12 cellular contexts compared by ENCODE assay signal in the genomic region with DNA sequence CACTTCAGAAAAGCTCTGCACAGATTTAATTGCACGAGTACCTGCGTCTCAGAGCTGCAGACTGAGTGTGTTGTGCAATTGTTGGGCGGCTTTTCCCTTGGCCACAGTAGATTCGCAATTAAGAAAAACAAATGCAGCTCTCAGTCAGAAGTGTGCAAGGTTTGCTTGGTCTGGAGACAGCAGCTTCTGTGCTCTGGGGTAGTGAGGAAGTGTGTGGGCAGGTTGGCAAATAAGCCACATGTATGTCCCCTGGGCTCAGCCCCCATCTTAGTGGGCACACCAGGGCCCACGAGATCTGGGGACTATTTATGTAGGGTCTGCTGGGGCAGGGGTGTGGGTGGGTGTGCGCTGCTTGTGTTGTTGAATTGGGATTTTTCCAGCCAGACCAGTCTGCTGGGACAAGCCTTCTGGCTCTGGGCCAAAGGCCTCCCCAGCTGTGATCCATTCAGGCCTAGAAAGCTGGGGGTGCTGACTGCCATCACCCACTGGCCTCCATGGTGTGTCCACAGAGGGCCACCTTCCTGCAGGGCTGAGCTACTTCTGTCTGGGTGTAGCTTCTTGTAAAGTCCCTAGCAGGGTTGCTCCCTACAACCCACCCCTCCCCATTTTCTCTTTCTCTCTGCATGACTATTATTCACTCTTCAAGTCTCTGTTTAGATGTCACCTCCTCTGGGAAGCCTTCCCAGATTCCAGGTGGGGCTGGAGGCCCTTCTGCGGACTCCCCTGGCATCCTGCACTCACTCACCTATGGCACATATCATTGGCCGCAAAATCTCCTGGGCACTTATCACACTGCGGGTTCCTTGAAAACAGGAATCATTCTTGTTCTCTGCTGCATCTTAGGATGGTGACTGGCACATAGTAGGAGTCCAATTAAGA.
DNase-seq lines count a peak whose midpoint lies in the region; ATAC-seq and TF ChIP-seq lines count a peak whose summit lies in the region.
"Had no signal": no experiment of that assay in that cellular context is flagged by ENCODE, and none has a peak within 500 bp of the region (broad histone marks: within the 10 kb centered on the region; RNA-seq: fewer than 3 reads in every experiment).

No MANE protein-coding gene starts in this region.

- TF ChIP-seq EP300 in gastroesophageal sphincter (IDR thresholded peaks at IDR 0.05): no peak

- intact Hi-C loops in Right ventricle myocardium superior (cut with DNase I): no loop called here
- intact Hi-C loops in Right ventricle myocardium inferior (cut with DNase I): loop anchor here (5.0 kb wide), 1 partner anchor 48 kb away; no protein-coding TSS in a partner anchor
- intact Hi-C loops in Panc1 (cut with micrococcal nuclease; ENCODE audit: unreplicated experiment): no loop called here
- intact Hi-C loops in upper lobe of right lung (cut with DNase I): no loop called here

- POLR2A ChIA-PET in Panc1 (lab: Charles Lee): no interaction called here

- in situ Hi-C loops in Panc1 (cut with HindIII; ENCODE audit: low pct_unique_long_range_greater_than_20kb, low sequenced_read_pairs): no loop called here

- H3K4me3 ChIP-seq in Panc1 (ENCODE audit: low read depth in 2 of 2, low read length in 2 of 2) (no peak overlapping the region), upper lobe of right lung (no peak overlapping the region), SJCRH30 (no peak overlapping the region), gastroesophageal sphincter (no peak overlapping the region)

- H3K4me1 ChIP-seq in Panc1 (ENCODE audit: control insufficient read depth, insufficient read depth, low read length) (peaks cover 83% of the 10 kb centered on the region), upper lobe of right lung (peaks cover 57% of the 10 kb centered on the region), SJCRH30 (peaks cover 26% of the 10 kb centered on the region), gastroesophageal sphincter (peaks cover 0 to 32% (median 0%) of the 10 kb centered on the region in 3 donors)

- no peaks in the 10 kb centered on the region for H3K9me3 ChIP-seq in Panc1 (ENCODE audit: control insufficient read depth, insufficient read depth, low read depth, low read length)
- H3K9me3 ChIP-seq in upper lobe of right lung: no peaks in the 10 kb centered on the region
- no peaks in the 10 kb centered on the region for H3K9me3 ChIP-seq in SJCRH30 (replicated peaks)
- H3K9me3 ChIP-seq in gastroesophageal sphincter: no peaks in the 10 kb centered on the region

- ATAC-seq in Right ventricle myocardium superior (ENCODE audit: poor library complexity) (peak; percentile 18), Right ventricle myocardium inferior (no peak), Panc1 (no peak), upper lobe of right lung (peak; percentile 62), HG03460 (IDR thresholded peaks at IDR 0.05; ENCODE audit: unreplicated experiment) (no peak), gastroesophageal sphincter (no peak)

- TF ChIP-seq POLR2A in gastroesophageal sphincter (IDR thresholded peaks at IDR 0.05): no peak

- BruUV-seq in Panc1 (replicated peaks; lab: Mats Ljungman, UMichigan): no TSS peak

- WGBS in gastroesophageal sphincter (ENCODE audit: low coverage in 1 of 2), 2 donors: 100% methylated on average over 2 of the region's 9 CpGs; no CpG with 5 or more reads in 1 of the 2 donors

- H3K27me3 ChIP-seq in Panc1 (ENCODE audit: control insufficient read depth, insufficient read depth, low read length) (no peaks in the 10 kb centered on the region), upper lobe of right lung (no peaks in the 10 kb centered on the region), SJCRH30 (no peaks in the 10 kb centered on the region), gastroesophageal sphincter (no peaks in the 10 kb centered on the region)

- DNase-seq in Right ventricle myocardium superior (no peak), Right ventricle myocardium inferior (ENCODE audit: missing footprints) (no peak), Panc1 (ENCODE audit: low read depth, low spot score) (no peak), fibroblast of peridontal ligament (ENCODE audit: extremely low read depth) (peak; percentile 14), upper lobe of right lung (no peak), SJCRH30 (no peak)
- DNase-seq: H9; NCI-H748 treated with DMSO at 0.1 percent for 48 hours; occipital lobe; stimulated activated CD4-positive, alpha-beta T cell treated with anti-CD3 and anti-CD28 coated beads, Interleukin-2, amount 100 ng/mL, for 24 hours had no signal

- no peak for TF ChIP-seq CTCF in Panc1 (IDR thresholded peaks at IDR 0.05)
- no peak for TF ChIP-seq CTCF in upper lobe of right lung (IDR thresholded peaks at IDR 0.05)
- no peak for TF ChIP-seq CTCF in gastroesophageal sphincter (IDR thresholded peaks at IDR 0.05)

- H3K27ac ChIP-seq in Panc1 (ENCODE audit: low read length): peak overlapping the region; percentile 80
- peak overlapping the region; percentile 63 for H3K27ac ChIP-seq in upper lobe of right lung
- H3K27ac ChIP-seq in SJCRH30: no peak overlapping the region
- no peak overlapping the region for H3K27ac ChIP-seq in gastroesophageal sphincter

- no peaks in the 10 kb centered on the region for H3K36me3 ChIP-seq in Panc1 (ENCODE audit: control insufficient read depth, insufficient read depth, low read length)
- no peaks in the 10 kb centered on the region for H3K36me3 ChIP-seq in upper lobe of right lung
- H3K36me3 ChIP-seq in SJCRH30: no peaks in the 10 kb centered on the region
- no peaks in the 10 kb centered on the region for H3K36me3 ChIP-seq in gastroesophageal sphincter

- CTCF ChIA-PET in Panc1 (lab: Charles Lee): no interaction called here

Comparison
In these comparisons a context has a peak if more than half of its experiments do, and no peak if none do; other contexts are left out.
1. ATAC-seq: peak in Right ventricle myocardium superior (single experiment) and upper lobe of right lung (single experiment); none in Right ventricle myocardium inferior (single experiment), Panc1 (single experiment), HG03460 (single experiment) and gastroesophageal sphincter (single experiment).
2. H3K27ac ChIP-seq: peak in Panc1 (single experiment) and upper lobe of right lung (single experiment); none in SJCRH30 (single experiment) and gastroesophageal sphincter (0 of 4).